In the genomic region with DNA sequence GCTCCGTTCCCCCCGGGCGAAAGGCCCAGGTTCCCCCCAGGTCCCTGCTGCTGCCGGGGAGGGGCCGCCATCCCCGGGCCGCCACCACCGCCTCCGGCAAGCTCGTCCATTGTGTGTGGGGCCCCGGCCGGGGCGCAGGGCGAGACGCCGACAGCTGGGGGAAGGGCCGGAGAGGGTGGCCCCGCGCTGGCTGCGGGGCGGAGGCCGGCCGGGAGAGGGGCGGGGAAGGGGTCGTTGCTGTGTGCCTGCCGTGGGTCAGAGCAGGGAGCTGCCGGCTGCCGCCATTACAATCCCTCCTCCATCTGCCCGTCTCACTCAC, we compare ENCODE assay signal across 8 cellular contexts. TPM values are rescaled to one million over a fixed set of nuclear protein-coding genes. Genes with fewer than 3 reads are reported as not detected.
DNase-seq lines count a peak whose midpoint lies in the region; ATAC-seq, FAIRE-seq and TF ChIP-seq lines count a peak whose summit lies in the region.

STRN3 (minus strand) TSS at position 304 of the 319 bp plus-strand sequence; CDS start at position 110, 194 bp downstream.

- H3K9me3 ChIP-seq in pancreas = no peaks in the 10 kb centered on the region

- TF ChIP-seq CTCF in foreskin fibroblast (IDR thresholded peaks at IDR 0.05; ENCODE audit: low read depth, low read length) (no peak), pancreas (IDR thresholded peaks at IDR 0.05) (no peak)

- peak within 1 kb of the TSS; percentile 90 to 97 for H3K4me3 ChIP-seq in foreskin fibroblast (ENCODE audit: low read depth in 1 of 2, low read length in 2 of 2)
- H3K4me3 ChIP-seq in pancreas = peak within 1 kb of the TSS; percentile 63 to 94 (median 86)

- H3K4me1 ChIP-seq in pancreas = peaks cover 3 to 18% (median 17%) of the 10 kb centered on the region in 3 donors

- FAIRE-seq in H54 (lab: Jason Lieb, UNC) (no peak), pancreas (lab: Jason Lieb, UNC) (no peak)

- ATAC-seq in pancreas = peak in 1 of 4 donors; percentile 49
- no peak for ATAC-seq in GM21423 (IDR thresholded peaks at IDR 0.05; ENCODE audit: unreplicated experiment)

- intact Hi-C loops in pancreas (cut with DNase I) = no loop called here

- 1% methylated on average over 17 to 28 of the region's 29 CpGs for WGBS in pancreas, 2 donors

- no peaks in the 10 kb centered on the region for H3K36me3 ChIP-seq in pancreas

- TF ChIP-seq POLR2A in H54 (IDR thresholded peaks at IDR 0.05; ENCODE audit: low read depth, low read length) = peak; percentile 46

- H3K27ac ChIP-seq in pancreas = peak within 1 kb of the TSS; percentile 83 to 98 (median 96)

- no peaks in the 10 kb centered on the region for H3K27me3 ChIP-seq in pancreas

- DNase-seq in H54 (ENCODE audit: insufficient read length, low spot score) = no peak
- peak; percentile 0 for DNase-seq in T follicular helper cell (ENCODE audit: low read depth)
- DNase-seq in foreskin fibroblast = no peak
- DNase-seq in pancreas = no peak
- DNase-seq in stimulated activated CD4-positive, alpha-beta T cell treated with anti-CD3 and anti-CD28 coated beads, Interleukin-2, amount 100 ng/mL, for 48 hours = no peak
- no peak for DNase-seq in OCI-M2 (lab: John Stamatoyannopoulos, UW; ENCODE audit: unreplicated experiment)
- DNase-seq in MV-4-11 (lab: John Stamatoyannopoulos, UW) = no peak

RNA-seq across cellular contexts. Expression of gene STRN3, which starts in this region (rescaled TPM):
- 10 to 100 TPM in 5 of 6 donors, 1 to 10 TPM in 1; 9.7 to 21.5 (median 11.7) TPM for total RNA-seq in pancreas
- 10 to 100 TPM in 1 of 2 donors, 1 to 10 TPM in 1; 7.3 to 11.5 TPM for polyA plus RNA-seq in pancreas
